ENCODE assay signal across 8 cellular contexts in genomic region chrX:132217203-132218073, GRCh38. TPM values are rescaled to one million over a fixed set of nuclear protein-coding genes. Genes with fewer than 3 reads are reported as not detected.
A peak's percentile ranks its signal among the peaks of the same experiment; 100 is the strongest.
DNase-seq lines count a peak whose midpoint lies in the region; ATAC-seq and TF ChIP-seq lines count a peak whose summit lies in the region.

No MANE protein-coding gene starts in this region.

- H3K9me3 ChIP-seq in duodenal mucosa (ENCODE audit: control insufficient read depth in 1 of 2, low read length in 2 of 2) (no peaks in the 10 kb centered on the region), lower lobe of right lung (no peaks in the 10 kb centered on the region)

- no peak for TF ChIP-seq CTCF in lower lobe of right lung (IDR thresholded peaks at IDR 0.05)

- H3K27ac ChIP-seq in duodenal mucosa (ENCODE audit: low read depth, low read length): peak overlapping the region; percentile 84
- H3K27ac ChIP-seq in lower lobe of right lung: peak overlapping the region; percentile 96

- H3K36me3 ChIP-seq in duodenal mucosa (ENCODE audit: control insufficient read depth in 1 of 2, insufficient read depth in 2 of 2, low read length in 2 of 2) (no peaks in the 10 kb centered on the region), lower lobe of right lung (peaks cover 18% of the 10 kb centered on the region)

- ATAC-seq in GM19395 (IDR thresholded peaks at IDR 0.05; ENCODE audit: unreplicated experiment) (peak; percentile 77), HG03521 (IDR thresholded peaks at IDR 0.05; ENCODE audit: unreplicated experiment) (peak; percentile 68), lower lobe of right lung (peak; percentile 86 to 91)

- H3K4me3 ChIP-seq in duodenal mucosa (ENCODE audit: low read depth in 1 of 2, low read length in 2 of 2) (peak overlapping the region; percentile 85 to 90), lower lobe of right lung (peak overlapping the region; percentile 70)

- H3K9ac ChIP-seq in duodenal mucosa (ENCODE audit: low read depth in 1 of 2, low read length in 2 of 2): peak overlapping the region; percentile 69 to 72

- intact Hi-C loops in lower lobe of right lung (cut with DNase I): no loop called here

- DNase-seq in C1 segment of cervical spinal cord (lab: John Stamatoyannopoulos, UW) (peak in 11 of 14 donors; percentile 2 to 67 (median 39)), NCI-H748 (lab: John Stamatoyannopoulos, UW; ENCODE audit: unreplicated experiment) (peak; percentile 89), lower lobe of right lung (peak; percentile 77)
- DNase-seq in activated CD4-positive, alpha-beta T cell treated with anti-CD3 and anti-CD28 coated beads, Interleukin-2, amount 50 U/mL, for 4 hours: peak; percentile 72 to 77
- DNase-seq in stimulated activated CD4-positive, alpha-beta T cell treated with anti-CD3 and anti-CD28 coated beads, TNF-alpha, amount 100 ng/mL, for 24 hours (ENCODE audit: low read depth in 3 of 3): peak; percentile 50 to 66 (median 60)

- H3K4me1 ChIP-seq in duodenal mucosa (ENCODE audit: control insufficient read depth in 1 of 2, insufficient read depth in 2 of 2, low read length in 2 of 2) (peaks cover 0 to 12% of the 10 kb centered on the region in 2 donors), lower lobe of right lung (peaks cover 28% of the 10 kb centered on the region)

- H3K27me3 ChIP-seq in duodenal mucosa (ENCODE audit: control insufficient read depth in 1 of 2, insufficient read depth in 2 of 2, low read length in 2 of 2) (no peaks in the 10 kb centered on the region), lower lobe of right lung (ENCODE audit: low read depth) (no peaks in the 10 kb centered on the region)

RNA-seq across cellular contexts. Expression of gene RAP2C, which starts 1.8 kb away (rescaled TPM):
- 27.4 TPM for total RNA-seq in lower lobe of right lung

Comparison
In these comparisons a context has a peak if more than half of its experiments do, and no peak if none do; other contexts are left out.
1. Peak in every context shown above with its lines: DNase-seq, ATAC-seq, H3K4me3 ChIP-seq and H3K27ac ChIP-seq.
2. DNase-seq: peak in every context shown above with its lines; median percentile 89 in NCI-H748; 77 in lower lobe of right lung; 74 in activated CD4-positive, alpha-beta T cell treated with anti-CD3 and anti-CD28 coated beads, Interleukin-2, amount 50 U/mL, for 4 hours; 60 in stimulated activated CD4-positive, alpha-beta T cell treated with anti-CD3 and anti-CD28 coated beads, TNF-alpha, amount 100 ng/mL, for 24 hours; 39 in C1 segment of cervical spinal cord.